16 cellular contexts compared by ENCODE assay signal in the genomic region with DNA sequence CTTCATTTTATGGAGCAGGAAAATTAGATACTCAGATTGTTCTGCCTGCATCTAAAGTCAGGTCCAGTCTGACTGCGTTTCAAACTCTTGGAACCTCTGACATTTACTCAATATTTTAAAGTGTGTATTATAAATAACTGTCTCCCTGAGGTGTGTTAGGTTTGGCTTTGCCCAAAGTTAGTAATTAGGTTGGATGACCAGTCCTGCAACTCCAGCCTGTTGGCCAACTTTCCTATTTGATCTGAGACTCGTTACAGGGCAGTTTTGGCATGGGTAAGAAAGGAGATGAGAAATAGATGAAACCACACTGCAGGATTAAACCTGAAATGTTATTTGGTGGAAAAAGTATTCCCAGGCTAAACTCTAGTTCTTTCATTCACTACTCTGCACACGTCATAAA.
"Had no signal": no experiment of that assay in that cellular context is flagged by ENCODE, and none has a peak within 500 bp of the region (broad histone marks: within the 10 kb centered on the region; RNA-seq: fewer than 3 reads in every experiment).

No MANE protein-coding gene starts in this region.

- ATAC-seq: left colon, mucosa of descending colon, natural killer cell had no signal

- H3K36me3 ChIP-seq: neural progenitor cell, pancreas, sigmoid colon had no signal

- H3K4me3 Mint-ChIP-seq: natural killer cell, neural progenitor cell had no signal

- H3K27ac Mint-ChIP-seq: natural killer cell, neural progenitor cell had no signal

- DNase-seq: cerebellar nuclear complex; dermis blood vessel endothelial cell; erythroblast; kidney; left colon; mucosa of descending colon; natural killer cell; occipital lobe; sigmoid colon; stimulated activated CD4-positive, alpha-beta T cell treated with anti-CD3 and anti-CD28 coated beads, Interleukin-12 subunit alpha, Interleukin-12 subunit beta, amount 100 ng/mL, for 4 hours; stimulated activated naive CD4-positive, alpha-beta T cell treated with Interleukin-2 at 50 U/mL for 16 hours; trophoblast cell had no signal

- H3K36me3 Mint-ChIP-seq: natural killer cell, neural progenitor cell had no signal

- H3K4me1 Mint-ChIP-seq: natural killer cell, neural progenitor cell had no signal

- H3K27me3 ChIP-seq: foreskin keratinocyte, neural progenitor cell, pancreas, sigmoid colon had no signal

- H3K4me1 ChIP-seq: foreskin keratinocyte, neural progenitor cell, sigmoid colon had no signal

- H3K9me3 ChIP-seq: mucosa of descending colon, pancreas, sigmoid colon had no signal

- H3K27ac ChIP-seq: foreskin keratinocyte, neural progenitor cell, pancreas, sigmoid colon, skin epidermis had no signal

- H3K4me3 ChIP-seq: mucosa of descending colon, neural progenitor cell, pancreas, sigmoid colon, skin epidermis had no signal

- H3K9me3 Mint-ChIP-seq: natural killer cell, neural progenitor cell had no signal
